In genomic region chr11:79198203-79198897, GRCh38 we compare ENCODE assay signal across 24 cellular contexts.
"Had no signal": no experiment of that assay in that cellular context is flagged by ENCODE, and none has a peak within 500 bp of the region (broad histone marks: within the 10 kb centered on the region; RNA-seq: fewer than 3 reads in every experiment).

No MANE protein-coding gene starts in this region.

- DNase-seq: hippocampal formation; kidney; left colon; lower lobe of right lung; naive B cell; natural killer cell; posterior cingulate gyrus; retina; right lobe of liver; stimulated activated CD4-positive, alpha-beta T cell treated with anti-CD3 and anti-CD28 coated beads, Interleukin-12 subunit alpha, Interleukin-12 subunit beta, amount 100 ng/mL, for 4 hours; stimulated activated CD4-positive, alpha-beta T cell treated with anti-CD3 and anti-CD28 coated beads, Interleukin-15, amount 100 ng/mL, for 24 hours; stimulated activated CD4-positive, alpha-beta T cell treated with anti-CD3 and anti-CD28 coated beads, Interleukin-2, amount 100 ng/mL, for 24 hours; stimulated activated CD4-positive, alpha-beta T cell treated with anti-CD3 and anti-CD28 coated beads, Interleukin-4, amount 100 ng/mL, for 1 hour; stimulated activated naive B cell treated with anti-CD40 and anti-IgM and Interleukin-4, amounts not matched to agents 10 μg/mL and 1 μg/mL and 100 μg/mL, for 72 hours; stimulated activated naive CD8-positive, alpha-beta T cell treated with anti-CD3 and anti-CD28 coated beads, Interleukin-15, Interleukin-2, amounts not matched to agents 100 U/mL and 50 U/mL, for 24 hours; stomach; uterus had no signal

- H3K36me3 Mint-ChIP-seq: naive B cell; natural killer cell; stimulated activated naive B cell treated with anti-CD40 and anti-IgM and Interleukin-4, amounts not matched to agents 10 μg/mL and 1 μg/mL and 100 μg/mL, for 72 hours had no signal

- ATAC-seq: left colon; lower lobe of right lung; natural killer cell; pancreas; stimulated activated naive B cell treated with anti-CD40 and anti-IgM and Interleukin-4, amounts not matched to agents 10 μg/mL and 1 μg/mL and 100 μg/mL, for 72 hours; stimulated activated naive CD8-positive, alpha-beta T cell treated with anti-CD3 and anti-CD28 coated beads, Interleukin-15, Interleukin-2, amounts not matched to agents 100 U/mL and 50 U/mL, for 24 hours had no signal

- H3K9me3 ChIP-seq: lower lobe of right lung, pancreas, prostate gland, right lobe of liver, thoracic aorta, uterus had no signal

- H3K4me1 ChIP-seq: lower lobe of right lung, pancreas, prostate gland, right lobe of liver, stomach, tibial nerve, uterus had no signal

- H3K27me3 Mint-ChIP-seq: naive B cell; stimulated activated naive B cell treated with anti-CD40 and anti-IgM and Interleukin-4, amounts not matched to agents 10 μg/mL and 1 μg/mL and 100 μg/mL, for 72 hours; type B pancreatic cell had no signal

- H3K4me3 Mint-ChIP-seq: mesothelial cell of epicardium; naive B cell; natural killer cell; stimulated activated naive B cell treated with anti-CD40 and anti-IgM and Interleukin-4, amounts not matched to agents 10 μg/mL and 1 μg/mL and 100 μg/mL, for 72 hours; type B pancreatic cell had no signal

- H3K9me3 Mint-ChIP-seq: type B pancreatic cell had no signal

- H3K27ac Mint-ChIP-seq: mesothelial cell of epicardium; naive B cell; natural killer cell; stimulated activated naive B cell treated with anti-CD40 and anti-IgM and Interleukin-4, amounts not matched to agents 10 μg/mL and 1 μg/mL and 100 μg/mL, for 72 hours; type B pancreatic cell had no signal

- H3K27me3 ChIP-seq: pancreas, right lobe of liver, stomach, tibial nerve, uterus had no signal

- H3K4me3 ChIP-seq: lower lobe of right lung, pancreas, prostate gland, right lobe of liver, skin epidermis, stomach, thoracic aorta, tibial nerve, uterus had no signal

- H3K27ac ChIP-seq: lower lobe of right lung, pancreas, prostate gland, right lobe of liver, stomach, thoracic aorta, tibial nerve, uterus had no signal

- H3K36me3 ChIP-seq: lower lobe of right lung, pancreas, prostate gland, right lobe of liver, stomach, thoracic aorta, tibial nerve, uterus had no signal

- H3K4me1 Mint-ChIP-seq: mesothelial cell of epicardium, natural killer cell had no signal
